In the genomic region with DNA sequence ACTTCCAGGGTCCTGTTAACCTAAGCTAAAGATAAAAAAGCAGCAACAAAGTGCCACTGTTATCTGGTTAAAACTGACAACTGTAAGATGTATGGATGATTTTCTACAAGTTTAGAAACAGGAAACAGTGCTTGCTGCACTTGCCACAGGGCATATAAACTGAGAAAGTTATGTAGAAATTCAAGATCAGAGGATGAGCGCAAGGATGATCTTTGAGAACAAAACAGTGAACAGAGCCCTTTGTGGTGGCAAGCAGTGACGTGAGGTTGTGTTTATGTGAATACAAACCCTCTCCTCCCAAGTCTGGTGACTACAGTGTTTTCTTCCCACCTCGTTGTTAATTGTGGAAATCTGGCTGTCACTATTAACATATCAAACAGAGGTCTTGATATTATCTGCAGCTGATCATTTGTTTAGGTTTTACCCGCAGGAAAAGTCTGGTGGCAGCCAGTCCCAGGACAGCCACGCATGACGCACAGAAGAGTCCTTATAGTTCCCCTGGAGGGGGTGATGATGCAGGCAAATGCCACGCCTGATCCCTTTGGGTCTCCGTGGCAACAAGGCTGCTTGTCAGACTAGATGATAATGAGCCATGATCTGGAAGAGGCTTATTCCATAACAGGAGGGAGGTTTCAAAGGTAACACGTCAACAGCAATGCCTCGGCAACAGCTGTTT, we compare ENCODE assay signal across 1 cellular context.
TF ChIP-seq lines count a peak whose summit lies in the region.

No MANE protein-coding gene starts in this region.

TF ChIP-seq in GM12878, 131 proteins besides CTCF, POLR2A, EP300 and RAD21 (continued from another document):
- TF ChIP-seq ZNF687 (IDR thresholded peaks at IDR 0.05) (0 out of 2 replicates have a peak, but pooled peaks have one; percentile 14), RELB (IDR thresholded peaks at IDR 0.05; ENCODE audit: low read depth) (no peak), TCF3 (IDR thresholded peaks at IDR 0.05; ENCODE audit: borderline replicate concordance, insufficient read depth, low read depth, low read length) (no peak), EED (IDR thresholded peaks at IDR 0.05; ENCODE audit: low read depth) (peak; percentile 35; the same call in 1 of the 2 replicates), IKZF2 (IDR thresholded peaks at IDR 0.05) (0 out of 4 replicates have a peak, but pooled peaks have one; percentile 27 to 32), GABPA (IDR thresholded peaks at IDR 0.05; ENCODE audit: low read depth) (0 out of 2 replicates have a peak, but pooled peaks have one; percentile 0), BHLHE40 (IDR thresholded peaks at IDR 0.05; ENCODE audit: borderline replicate concordance in 1 of 2, low read depth in 2 of 2, low read length in 1 of 2) (peak in 1 of 2 experiments; percentile 27; a peak in 1 of 4 replicates), CREM (IDR thresholded peaks at IDR 0.05; ENCODE audit: low read depth) (0 out of 2 replicates have a peak, but pooled peaks have one; percentile 36), MEF2B (IDR thresholded peaks at IDR 0.05; ENCODE audit: partially characterized antibody, poor library complexity, severe bottlenecking) (no peak), IKZF1 (conservative IDR thresholded peaks at IDR 0.05) (0 out of 2 replicates have a peak, but pooled peaks have one; percentile 29), LARP7 (IDR thresholded peaks at IDR 0.05) (no peak)
